ENCODE assay signal across 33 cellular contexts in genomic region chr11:60111793-60112192, GRCh38. TPM values are rescaled to one million over a fixed set of nuclear protein-coding genes. Genes with fewer than 3 reads are reported as not detected.
"Had no signal": no experiment of that assay in that cellular context is flagged by ENCODE, and none has a peak within 500 bp of the region (broad histone marks: within the 10 kb centered on the region; RNA-seq: fewer than 3 reads in every experiment).

No MANE protein-coding gene starts in this region.

- H3K27ac ChIP-seq: left lung, lower lobe of right lung, neural progenitor cell, neutrophil, ovary, right atrium auricular region, right lobe of liver, thyroid gland, transverse colon, upper lobe of left lung, vagina had no signal

- H3K9me3 ChIP-seq: left lung, lower lobe of right lung, neutrophil, ovary, right atrium auricular region, right lobe of liver, thyroid gland, transverse colon, upper lobe of left lung, vagina had no signal

- H3K27me3 ChIP-seq: left lung, neural progenitor cell, neutrophil, ovary, right atrium auricular region, right lobe of liver, thyroid gland, transverse colon, upper lobe of left lung, vagina had no signal

- H3K4me1 ChIP-seq: left lung, lower lobe of right lung, neural progenitor cell, right atrium auricular region, right lobe of liver, thyroid gland, upper lobe of left lung, vagina had no signal

- H3K36me3 ChIP-seq: left lung, lower lobe of right lung, neural progenitor cell, neutrophil, ovary, right atrium auricular region, right lobe of liver, thyroid gland, transverse colon, upper lobe of left lung, vagina had no signal

- ATAC-seq: left cardiac atrium; left lung; lower lobe of right lung; naive thymus-derived CD8-positive, alpha-beta T cell; right lobe of liver; stimulated activated memory B cell treated with anti-CD40 and anti-IgM and Interleukin-4, amounts not matched to agents 10 μg/mL and 1 μg/mL and 100 μg/mL, for 72 hours; stimulated activated naive CD8-positive, alpha-beta T cell treated with anti-CD3 and anti-CD28 coated beads, Interleukin-15, amount 100 ng/mL, for 72 hours had no signal

- H2AFZ ChIP-seq: neural progenitor cell had no signal

- H3K4me3 ChIP-seq: left lung, lower lobe of right lung, neural progenitor cell, ovary, right atrium auricular region, right lobe of liver, smooth muscle cell, thyroid gland, transverse colon, upper lobe of left lung, vagina had no signal

- H3K4me2 ChIP-seq: neural progenitor cell, smooth muscle cell had no signal

- DNase-seq: hippocampal formation; kidney glomerular epithelial cell; left cardiac atrium; left lung; lower lobe of right lung; mammary epithelial cell; mesenchymal stem cell; naive thymus-derived CD8-positive, alpha-beta T cell; nephron progenitor cell; occipital lobe; ovary; right lobe of liver; stimulated activated CD4-positive, alpha-beta T cell treated with anti-CD3 and anti-CD28 coated beads, Interleukin-1b, Interleukin-23, amount 100 ng/mL, for 48 hours; stimulated activated CD4-positive, alpha-beta T cell treated with anti-CD3 and anti-CD28 coated beads, Interleukin-2, amount 100 ng/mL, for 48 hours; stimulated activated CD4-positive, alpha-beta T cell treated with anti-CD3 and anti-CD28 coated beads, Interleukin-4, amount 100 ng/mL, for 4 hours; stimulated activated CD8-positive, alpha-beta memory T cell treated with anti-CD3 and anti-CD28 coated beads, Interleukin-4, amount 100 ng/mL, for 48 hours; stimulated activated naive CD4-positive, alpha-beta T cell treated with Interleukin-2 at 50 U/mL for 16 hours; stimulated activated naive CD8-positive, alpha-beta T cell treated with anti-CD3 and anti-CD28 coated beads, Interleukin-15, amount 100 ng/mL, for 72 hours; substantia nigra; thyroid gland; transverse colon; upper lobe of left lung had no signal

RNA-seq across cellular contexts. Expression of gene MS4A2, which starts 23.3 kb away (rescaled TPM):
- total RNA-seq: mammary epithelial cell; naive thymus-derived CD8-positive, alpha-beta T cell; progenitor cell of endocrine pancreas; pulmonary artery endothelial cell; renal cortical epithelial cell; smooth muscle cell; temporal lobe had no signal
- polyA plus RNA-seq: keratinocyte; mammary epithelial cell; naive thymus-derived CD8-positive, alpha-beta T cell; smooth muscle cell had no signal

RNA-seq across cellular contexts. Expression of gene MS4A3, which starts 55.3 kb away (rescaled TPM):
- total RNA-seq: left cardiac atrium; lower lobe of right lung; mammary epithelial cell; naive thymus-derived CD8-positive, alpha-beta T cell; ovary; progenitor cell of endocrine pancreas; pulmonary artery endothelial cell; renal cortical epithelial cell; right atrium auricular region; smooth muscle cell; thyroid gland; transverse colon; vagina had no signal
- polyA plus RNA-seq: keratinocyte; mammary epithelial cell; naive thymus-derived CD8-positive, alpha-beta T cell; ovary; smooth muscle cell had no signal
